ENCODE assay signal across 28 cellular contexts in genomic region chr5:168624850-168625357, GRCh38. TPM values are rescaled to one million over a fixed set of nuclear protein-coding genes. Genes with fewer than 3 reads are reported as not detected.
A peak's percentile ranks its signal among the peaks of the same experiment; 100 is the strongest.
DNase-seq lines count a peak whose midpoint lies in the region; ATAC-seq, FAIRE-seq and TF ChIP-seq lines count a peak whose summit lies in the region.
"Had no signal": no experiment of that assay in that cellular context is flagged by ENCODE, and none has a peak within 500 bp of the region (broad histone marks: within the 10 kb centered on the region; RNA-seq: fewer than 3 reads in every experiment).

No MANE protein-coding gene starts in this region.

- H3K79me2 ChIP-seq in mammary epithelial cell (ENCODE audit: insufficient read depth, low read length): no peaks in the 10 kb centered on the region
- H3K79me2 ChIP-seq in HepG2 (ENCODE audit: insufficient read depth, low read length): no peaks in the 10 kb centered on the region

- H3K9ac ChIP-seq in mammary epithelial cell (ENCODE audit: insufficient read depth, low read length) (no peak overlapping the region), HepG2 (ENCODE audit: insufficient read depth, low read depth, low read length) (peak overlapping the region; percentile 27; the same call in 1 of the 2 replicates)

- TF ChIP-seq EP300 in HepG2 (IDR thresholded peaks at IDR 0.05; ENCODE audit: low read depth in 2 of 2, low read length in 2 of 2): peak; percentile 81 to 90
- TF ChIP-seq EP300 in HepG2 (CRISPR knock-in tag; IDR thresholded peaks at IDR 0.05; ENCODE audit: borderline replicate concordance): no peak; the same call in 1 of the 2 replicates

- BruUV-seq in mammary epithelial cell (replicated peaks; lab: Mats Ljungman, UMichigan): no TSS peak
- BruUV-seq in HepG2 (replicated peaks; lab: Mats Ljungman, UMichigan): no TSS peak

- peak; percentile 99 for ATAC-seq in HepG2
- ATAC-seq: activated T-cell treated with anti-CD3 and anti-CD28 coated beads, Interleukin-2, amount 50 U/mL, for 72 hours; foreskin keratinocyte; heart left ventricle had no signal

- dilution Hi-C loops in mammary epithelial cell (cut with HindIII; ENCODE audit: low sequenced_read_pairs): no loop called here

- H2AFZ ChIP-seq in mammary epithelial cell (ENCODE audit: low read depth, low read length) (no peak overlapping the region), HepG2 (ENCODE audit: low read length) (no peak overlapping the region)

- peak; percentile 81 for FAIRE-seq in HepG2 (lab: Jason Lieb, UNC)
- FAIRE-seq: GM19239, HTR-8/SVneo had no signal

- H3K4me3 ChIP-seq in mammary epithelial cell (replicated peaks in 1 of 3; ENCODE audit: insufficient read depth in 1 of 3, low read depth in 2 of 3, low read length in 3 of 3) (no peak overlapping the region), HepG2 (replicated peaks in 1 of 3; ENCODE audit: insufficient read depth in 1 of 3, low read depth in 2 of 3, low read length in 3 of 3) (peak overlapping the region in 1 of 3 experiments; percentile 34; a peak in 1 of 6 replicates)
- no peak overlapping the region for H3K4me3 ChIP-seq in effector memory CD4-positive, alpha-beta T cell (ENCODE audit: insufficient read depth, low read depth, low read length, poor library complexity, severe bottlenecking)
- H3K4me3 ChIP-seq: adrenal gland, heart left ventricle had no signal

- TF ChIP-seq POLR2A in HepG2 (IDR thresholded peaks at IDR 0.05; ENCODE audit: insufficient read depth in 1 of 2, low read depth in 2 of 2, low read length in 2 of 2): no peak

- H4K20me1 ChIP-seq in mammary epithelial cell (ENCODE audit: insufficient read depth, low read length) (no peaks in the 10 kb centered on the region), HepG2 (ENCODE audit: insufficient read depth, low read length) (no peaks in the 10 kb centered on the region)

- intact Hi-C loops in mammary epithelial cell (cut with micrococcal nuclease): no loop called here
- intact Hi-C loops in HepG2 (cut with micrococcal nuclease; ENCODE audit: unreplicated experiment): loop anchor here (2.0 kb wide), 1 partner anchor 46 kb away; the partner anchor contains the start of gene PANK3

- POLR2A ChIA-PET in HepG2 (lab: Yijun Ruan, JAX): interaction anchor here (0.9 to 1.1 kb wide), 3 partner anchors 33 to 45 kb away, joined by 4 read pairs; partner anchors contain the start of gene PANK3

- H3K9me3 ChIP-seq in mammary epithelial cell (replicated peaks; ENCODE audit: insufficient read depth, low read length) (no peaks in the 10 kb centered on the region), HepG2 (ENCODE audit: low read length) (no peaks in the 10 kb centered on the region)
- H3K9me3 ChIP-seq in effector memory CD4-positive, alpha-beta T cell (ENCODE audit: control insufficient read depth, low read length): no peaks in the 10 kb centered on the region
- H3K9me3 ChIP-seq: adrenal gland, heart left ventricle had no signal

- H3K36me3 ChIP-seq in mammary epithelial cell (ENCODE audit: insufficient read depth, low read length): no peaks in the 10 kb centered on the region
- H3K36me3 ChIP-seq in HepG2 (replicated peaks in 1 of 2; ENCODE audit: control insufficient read depth in 1 of 2, insufficient read depth in 2 of 2, low read length in 2 of 2): no peaks in the 10 kb centered on the region
- H3K36me3 ChIP-seq in effector memory CD4-positive, alpha-beta T cell (ENCODE audit: control insufficient read depth, insufficient read depth, low read length): no peaks in the 10 kb centered on the region
- H3K36me3 ChIP-seq: adrenal gland, heart left ventricle, WERI-Rb-1 had no signal

- no peak for TF ChIP-seq CTCF in mammary epithelial cell (conservative IDR thresholded peaks at IDR 0.05 in 1 of 2, IDR thresholded peaks at IDR 0.05 in 1 of 2; ENCODE audit: extremely low read depth in 1 of 2, insufficient read depth in 1 of 2, low read depth in 1 of 2, low read length in 2 of 2)
- no peak for TF ChIP-seq CTCF in HepG2 (CRISPR knock-in tag; IDR thresholded peaks at IDR 0.05)

- peak; percentile 48 for DNase-seq in HuH-7 (ENCODE audit: low spot score)
- peak; percentile 41 for DNase-seq in NOMO-1 treated with dmso at 0.1 percent for 144 hours (lab: John Stamatoyannopoulos, UW; ENCODE audit: unreplicated experiment)
- peak; percentile 17 for DNase-seq in mammary epithelial cell
- peak; percentile 93 for DNase-seq in HepG2 (ENCODE audit: low spot score)
- no peak for DNase-seq in stimulated activated naive CD4-positive, alpha-beta T cell (lab: John Stamatoyannopoulos, UW)
- no peak for DNase-seq in effector memory CD4-positive, alpha-beta T cell
- no peak for DNase-seq in activated naive CD4-positive, alpha-beta T cell treated with anti-CD3 and anti-CD28 coated beads, Interleukin-2, amount 50 U/mL, for 16 hours
- no peak for DNase-seq in NCI-H1105 treated with DMSO at 0.1 percent for 48 hours (lab: John Stamatoyannopoulos, UW)
- DNase-seq: ACHN; activated naive CD4-positive, alpha-beta T cell; activated T-cell treated with anti-CD3 and anti-CD28 coated beads, Interleukin-2, amount 50 U/mL, for 72 hours; adrenal gland; DMS153; foreskin keratinocyte; HCEC 1CT; heart left ventricle; Karpas-422; NCI-H1092 treated with DMSO at 0.1 percent for 48 hours; NCI-H2029 treated with DMSO at 0.1 percent for 48 hours; NCI-H2227 treated with DMSO at 0.1 percent for 48 hours; NCI-H748 treated with DMSO at 0.1 percent for 48 hours; nephron progenitor cell; OCI-M1; stimulated activated CD4-positive, alpha-beta T cell treated with anti-CD3 and anti-CD28 coated beads, Interleukin-4, amount 100 ng/mL, for 1 hour; trophoblast cell; WERI-Rb-1 had no signal

- in situ Hi-C loops in mammary epithelial cell (cut with MboI; ENCODE audit: low sequenced_read_pairs in 2 of 2) (no loop called here), HepG2 (cut with HindIII; ENCODE audit: extremely low pct_ligation_motif_present, low pct_unique_long_range_greater_than_20kb) (no loop called here)

- 63% methylated on average over 2 of the region's 3 CpGs for WGBS in mammary epithelial cell (ENCODE audit: low coverage, missing lambda C conversion rate)
- 2% methylated on average over 3 of the region's 3 CpGs for WGBS in HepG2 (ENCODE audit: low lambda C conversion rate)

- H3K27me3 ChIP-seq in mammary epithelial cell (ENCODE audit: insufficient read depth, low read length) (no peaks in the 10 kb centered on the region), HepG2 (ENCODE audit: control insufficient read depth in 1 of 2, insufficient read depth in 2 of 2, low read length in 2 of 2) (no peaks in the 10 kb centered on the region)
- H3K27me3 ChIP-seq in effector memory CD4-positive, alpha-beta T cell (replicated peaks; ENCODE audit: control insufficient read depth, insufficient read depth, low read length, poor library complexity, severe bottlenecking): no peaks in the 10 kb centered on the region
- H3K27me3 ChIP-seq: adrenal gland had no signal

- H3K4me2 ChIP-seq in mammary epithelial cell (ENCODE audit: insufficient read depth, low read depth, low read length) (no peak overlapping the region), HepG2 (ENCODE audit: low read depth, low read length) (peak overlapping the region; percentile 66)

- H3K27ac ChIP-seq in mammary epithelial cell (ENCODE audit: insufficient read depth, low read depth, low read length): no peak overlapping the region
- peak overlapping the region; percentile 76 for H3K27ac ChIP-seq in HepG2 (ENCODE audit: extremely low read length, insufficient read depth, low read length)
- H3K27ac ChIP-seq in effector memory CD4-positive, alpha-beta T cell (ENCODE audit: insufficient read depth, low read length, poor library complexity, severe bottlenecking): no peak overlapping the region
- H3K27ac ChIP-seq: adrenal gland, foreskin keratinocyte, heart left ventricle, WERI-Rb-1 had no signal

- H3K4me1 ChIP-seq in mammary epithelial cell (ENCODE audit: insufficient read depth, low read length): no peaks in the 10 kb centered on the region
- H3K4me1 ChIP-seq in HepG2 (ENCODE audit: insufficient read depth, low read length): peaks cover 57% of the 10 kb centered on the region
- H3K4me1 ChIP-seq in effector memory CD4-positive, alpha-beta T cell (ENCODE audit: control insufficient read depth, insufficient read depth, low read length, poor library complexity, severe bottlenecking): no peaks in the 10 kb centered on the region
- H3K4me1 ChIP-seq: foreskin keratinocyte, heart left ventricle had no signal

- CTCF ChIA-PET in mammary epithelial cell (lab: Charles Lee; ENCODE audit: low non-redundant PET): no interaction called here
- CTCF ChIA-PET in HepG2 (lab: Yijun Ruan, JAX; ENCODE audit: low intra/inter-chr PET ratio, low total read pairs): no interaction called here

- TF ChIP-seq RAD21 in HepG2 (CRISPR knock-in tag; IDR thresholded peaks at IDR 0.05): peak; percentile 13; the same call in 1 of the 2 replicates

TF ChIP-seq in HepG2, 621 proteins besides CTCF, POLR2A, EP300 and RAD21 (continues in another document):
- peak; percentile 23; the same call in 1 of the 2 replicates for TF ChIP-seq ZNF629 (CRISPR knock-in tag; conservative IDR thresholded peaks at IDR 0.05)
- TF ChIP-seq ZNF160 (CRISPR knock-in tag; IDR thresholded peaks at IDR 0.05): 0 out of 2 replicates have a peak, but pooled peaks have one; percentile 20

RNA-seq across cellular contexts. Expression of gene PANK3, which starts 45.7 kb away (rescaled TPM):
- 10 to 100 TPM; 59.5 to 69.7 TPM for total RNA-seq in mammary epithelial cell
- polyA plus RNA-seq in mammary epithelial cell: 11.4 TPM
- 20.7 TPM for polyA minus RNA-seq in mammary epithelial cell
- 69.5 and 126 TPM in 2 replicates for total RNA-seq in HepG2 (2016; rRNA removed; fragmentation: Illumina TruSeq; extraction: Trizol)
- total RNA-seq in HepG2 (2016; cell fraction: cytosol; rRNA removed; fragmentation: Illumina TruSeq; extraction: Trizol; ENCODE audit: low read depth): 47.1 and 75.8 TPM in 2 replicates
- 71.7 and 113 TPM in 2 replicates for total RNA-seq in HepG2 (2016; cell fraction: insoluble cytoplasmic fraction; rRNA removed; fragmentation: Illumina TruSeq; extraction: Trizol)
- 148 and 184 TPM in 2 replicates for total RNA-seq in HepG2 (2016; cell fraction: membrane; rRNA removed; fragmentation: Illumina TruSeq; extraction: Trizol)
- total RNA-seq in HepG2 (2016; cell fraction: nucleus; rRNA removed; fragmentation: Illumina TruSeq; extraction: Trizol): 45.1 and 60.0 TPM in 2 replicates
- 24.0 and 26.9 TPM in 2 replicates for polyA plus RNA-seq in HepG2 (2011; rRNA removed)
- 7.7 and 15.0 TPM in 2 replicates for polyA plus RNA-seq in HepG2 (2011; cell fraction: cytosol; rRNA removed)
- 11.7 and 19.0 TPM in 2 replicates for polyA plus RNA-seq in HepG2 (2011; cell fraction: nucleus; rRNA removed)
- polyA plus RNA-seq in HepG2 (2012): 50.7 and 60.7 TPM in 2 replicates
- 97.9 and 118 TPM in 2 replicates for polyA plus RNA-seq in HepG2 (2016; cell fraction: cytosol; fragmentation: Illumina TruSeq; extraction: Trizol; ENCODE audit: low read depth)
- 46.7 and 55.6 TPM in 2 replicates for polyA plus RNA-seq in HepG2 (2016; cell fraction: insoluble cytoplasmic fraction; fragmentation: Illumina TruSeq; extraction: Trizol; ENCODE audit: low read depth)
- polyA plus RNA-seq in HepG2 (2016; cell fraction: membrane; fragmentation: Illumina TruSeq; extraction: Trizol; ENCODE audit: low read depth): 113 and 140 TPM in 2 replicates
- 41.3 and 43.8 TPM in 2 replicates for polyA plus RNA-seq in HepG2 (2016; cell fraction: nucleus; fragmentation: Illumina TruSeq; extraction: Trizol; ENCODE audit: insufficient read depth, low read depth)
- 10.6 and 17.9 TPM in 2 replicates for polyA minus RNA-seq in HepG2 (2011; rRNA and poly(A)+ RNA removed; ENCODE audit: low replicate concordance)
- 32.5 and 39.8 TPM in 2 replicates for polyA minus RNA-seq in HepG2 (2011; cell fraction: cytosol; rRNA and poly(A)+ RNA removed)
- polyA minus RNA-seq in HepG2 (2011; cell fraction: nucleus; rRNA and poly(A)+ RNA removed): 60.9 and 70.2 TPM in 2 replicates

Comparison
In these comparisons a context has a peak if more than half of its experiments do, and no peak if none do; other contexts are left out.
1. DNase-seq: peak in HuH-7 (single experiment), NOMO-1 treated with dmso at 0.1 percent for 144 hours (single experiment), mammary epithelial cell (single experiment) and HepG2 (single experiment); none in stimulated activated naive CD4-positive, alpha-beta T cell (0 of 6), effector memory CD4-positive, alpha-beta T cell (0 of 3), activated naive CD4-positive, alpha-beta T cell treated with anti-CD3 and anti-CD28 coated beads, Interleukin-2, amount 50 U/mL, for 16 hours (single experiment) and NCI-H1105 treated with DMSO at 0.1 percent for 48 hours (single experiment).